Comparison of ENCODE assay signal across 1 cellular context in genomic region chr19:58557253-58558065, GRCh38.
TF ChIP-seq lines count a peak whose summit lies in the region.

No MANE protein-coding gene starts in this region.

TF ChIP-seq in H1, 55 proteins besides CTCF, POLR2A, EP300 and RAD21:
- no peak for TF ChIP-seq YY1 (IDR thresholded peaks at IDR 0.05; ENCODE audit: low read depth, low read length)
- TF ChIP-seq KDM1A (IDR thresholded peaks at IDR 0.05; ENCODE audit: borderline replicate concordance, low read length) = no peak
- TF ChIP-seq EGR1 (IDR thresholded peaks at IDR 0.05; ENCODE audit: borderline replicate concordance, low read depth, low read length) = no peak
- no peak for TF ChIP-seq ATF3 (IDR thresholded peaks at IDR 0.05; ENCODE audit: insufficient read depth, low read depth, low read length)
- TF ChIP-seq SIN3A (conservative IDR thresholded peaks at IDR 0.05 in 1 of 2, IDR thresholded peaks at IDR 0.05 in 1 of 2; ENCODE audit: low read depth in 1 of 2, low read length in 2 of 2) = no peak
- no peak for TF ChIP-seq SIX5 (IDR thresholded peaks at IDR 0.05; ENCODE audit: low read depth, low read length)
- TF ChIP-seq TCF12 (IDR thresholded peaks at IDR 0.05; ENCODE audit: low read depth, low read length) = no peak
- no peak for TF ChIP-seq CBX5 (IDR thresholded peaks at IDR 0.05; ENCODE audit: low read depth, low read length)
- no peak for TF ChIP-seq SP2 (IDR thresholded peaks at IDR 0.05; ENCODE audit: low read length)
- TF ChIP-seq ZNF274 (IDR thresholded peaks at IDR 0.05; ENCODE audit: borderline replicate concordance, extremely low read depth, low read length) = no peak
- no peak for TF ChIP-seq FOSL1 (IDR thresholded peaks at IDR 0.05; ENCODE audit: insufficient read depth, low read depth, low read length)
- no peak for TF ChIP-seq SUZ12 (IDR thresholded peaks at IDR 0.05; ENCODE audit: low read length)
- no peak for TF ChIP-seq HDAC6 (IDR thresholded peaks at IDR 0.05; ENCODE audit: low read depth, low read length)
- no peak for TF ChIP-seq BCL11A (IDR thresholded peaks at IDR 0.05; ENCODE audit: low read depth in 2 of 2, low read length in 2 of 2)
- no peak for TF ChIP-seq POU5F1 (IDR thresholded peaks at IDR 0.05; ENCODE audit: low read depth, low read length)
- TF ChIP-seq KDM4A (IDR thresholded peaks at IDR 0.05; ENCODE audit: low read depth, low read length, severe bottlenecking) = no peak
- TF ChIP-seq TEAD4 (IDR thresholded peaks at IDR 0.05; ENCODE audit: low read depth, low read length) = no peak
- TF ChIP-seq CREB1 (IDR thresholded peaks at IDR 0.05) = no peak
